ENCODE assay signal across 14 cellular contexts in genomic region chr19:18867751-18868150, GRCh38. TPM values are rescaled to one million over a fixed set of nuclear protein-coding genes. Genes with fewer than 3 reads are reported as not detected.
DNase-seq lines count a peak whose midpoint lies in the region; TF ChIP-seq lines count a peak whose summit lies in the region.
"Had no signal": no experiment of that assay in that cellular context is flagged by ENCODE, and none has a peak within 500 bp of the region (broad histone marks: within the 10 kb centered on the region; RNA-seq: fewer than 3 reads in every experiment).

No MANE protein-coding gene starts in this region.

- H3K27me3 Mint-ChIP-seq in H9 (ENCODE audit: low read depth), result no peaks in the 10 kb centered on the region

- H2BK12ac ChIP-seq in H9 (ENCODE audit: insufficient read length, low read depth, low read length) (no peak overlapping the region), neuronal stem cell (ENCODE audit: low read length) (no peak overlapping the region)

- TF ChIP-seq CTCF in H9 (conservative IDR thresholded peaks at IDR 0.05), result no peak
- TF ChIP-seq CTCF in dorsolateral prefrontal cortex (IDR thresholded peaks at IDR 0.05 in 54 of 56, conservative IDR thresholded peaks at IDR 0.05 in 2 of 56; ENCODE audit: low read depth in 1 of 56, partially characterized antibody in 56 of 56), result no peak

- intact Hi-C loops in dorsolateral prefrontal cortex (cut with DNase I), result loop anchor here (5.0 kb wide), 3 partner anchors 40 to 415 kb away; no protein-coding TSS in a partner anchor

- peaks cover 9 to 47% (median 38%) of the 10 kb centered on the region in 3 experiments for H3K36me3 Mint-ChIP-seq in H9 (ENCODE audit: insufficient read depth in 1 of 3, low read depth in 3 of 3)

- H2BK5ac ChIP-seq in H9 (ENCODE audit: insufficient read length, low read length) (no peak overlapping the region), neuronal stem cell (ENCODE audit: low read length) (no peak overlapping the region)

- H3K36me3 ChIP-seq in SK-N-MC (ENCODE audit: insufficient read depth, low read length), result peaks cover 45% of the 10 kb centered on the region; the same call in 1 of the 2 replicates
- peaks cover 33 to 66% of the 10 kb centered on the region in 2 donors for H3K36me3 ChIP-seq in neuronal stem cell (replicated peaks in 1 of 2; ENCODE audit: control insufficient read depth in 2 of 2, insufficient read depth in 2 of 2, low read length in 2 of 2)

- peak overlapping the region in 2 of 3 experiments; percentile 32 to 39; a peak in 2 of 7 replicates for H3K27ac Mint-ChIP-seq in H9
- H3K27ac Mint-ChIP-seq: CD14-positive monocyte had no signal

- H2BK15ac ChIP-seq in H9 (ENCODE audit: low read depth, low read length), result no peak overlapping the region
- H2BK15ac ChIP-seq in neuronal stem cell (ENCODE audit: low read length), result no peak overlapping the region

- H3K9me3 Mint-ChIP-seq in H9, result no peaks in the 10 kb centered on the region

- no peaks in the 10 kb centered on the region for H4K20me1 ChIP-seq in H9 (ENCODE audit: control insufficient read depth, insufficient read depth, insufficient read length)

- H4K8ac ChIP-seq in H9 (replicated peaks; ENCODE audit: insufficient read length, low read depth, low read length), result no peak overlapping the region
- no peak overlapping the region for H4K8ac ChIP-seq in neuronal stem cell (ENCODE audit: low read depth, low read length)

- no peak overlapping the region for H4K5ac ChIP-seq in H9 (ENCODE audit: insufficient read length, low read depth, low read length)

- H3K27me3 ChIP-seq in H9 (ENCODE audit: insufficient read depth, low read length) (no peaks in the 10 kb centered on the region), dorsolateral prefrontal cortex (peaks cover 0 to 3% (median 0%) of the 10 kb centered on the region in 45 donors), neuronal stem cell (ENCODE audit: control insufficient read depth in 3 of 3, insufficient read depth in 3 of 3, low read depth in 1 of 3, low read length in 3 of 3) (no peaks in the 10 kb centered on the region)
- H3K27me3 ChIP-seq: MG63 had no signal

- H3K79me2 ChIP-seq in H9 (ENCODE audit: insufficient read depth, low read length), result no peaks in the 10 kb centered on the region

- peaks cover 0 to 13% of the 10 kb centered on the region in 2 experiments; a peak in 2 of 4 replicates for H3K4me1 Mint-ChIP-seq in H9

- H3K4me3 Mint-ChIP-seq in H9, result no peak overlapping the region

- H3K23ac ChIP-seq in H9 (ENCODE audit: insufficient read length, low read depth, low read length) (no peak overlapping the region), neuronal stem cell (ENCODE audit: low read depth, low read length, poor library complexity) (peak overlapping the region; percentile 85)

- H4K91ac ChIP-seq in H9 (ENCODE audit: insufficient read length, low read depth, low read length) (no peak overlapping the region), neuronal stem cell (ENCODE audit: low read depth, low read length, poor library complexity) (no peak overlapping the region)

- H3K79me1 ChIP-seq in H9 (ENCODE audit: insufficient read depth, low read depth, low read length, poor library complexity, severe bottlenecking), result no peaks in the 10 kb centered on the region
- peaks cover 4% of the 10 kb centered on the region for H3K79me1 ChIP-seq in neuronal stem cell (ENCODE audit: low read depth, low read length)

- H3K4me2 ChIP-seq in H9 (ENCODE audit: insufficient read depth, insufficient read length, low read length), result no peak overlapping the region
- no peak overlapping the region for H3K4me2 ChIP-seq in neuronal stem cell (ENCODE audit: insufficient read depth, low read length, poor library complexity, severe bottlenecking)

- no peak overlapping the region for H3K56ac ChIP-seq in H9 (ENCODE audit: insufficient read length, low read depth, low read length)

- no peak overlapping the region for H2BK120ac ChIP-seq in H9 (ENCODE audit: low read depth, low read length, poor library complexity, severe bottlenecking)
- H2BK120ac ChIP-seq in neuronal stem cell (ENCODE audit: low read depth, low read length), result no peak overlapping the region

- no peak overlapping the region for H3T11ph ChIP-seq in H9 (ENCODE audit: low read length)

- H3K4me3 ChIP-seq in SK-N-MC (no peak overlapping the region), dorsolateral prefrontal cortex (no peak overlapping the region), neuronal stem cell (ENCODE audit: low read length in 2 of 2) (no peak overlapping the region)
- H3K4me3 ChIP-seq: MG63 had no signal

- no peak for DNase-seq in H9
- no peak for DNase-seq in SK-N-MC (ENCODE audit: low read depth, low spot score)
- DNase-seq in dorsolateral prefrontal cortex, result no peak
- no peak for DNase-seq in neuronal stem cell (ENCODE audit: low spot score)
- DNase-seq in AG08395 (ENCODE audit: low spot score), result no peak
- no peak for DNase-seq in GF-D8 (lab: John Stamatoyannopoulos, UW)
- no peak for DNase-seq in NCI-H2171 (lab: John Stamatoyannopoulos, UW)
- DNase-seq: AML-193, EL, MG63, NCI-H1092, NCI-H2227 treated with DMSO at 0.1 percent for 48 hours, NCI-H524 treated with DMSO at 0.1 percent for 48 hours had no signal

- no peak overlapping the region for H3K18ac ChIP-seq in H9 (ENCODE audit: insufficient read length, low read depth, low read length)
- H3K18ac ChIP-seq in neuronal stem cell (ENCODE audit: low read length), result no peak overlapping the region

- H2BK20ac ChIP-seq in H9 (ENCODE audit: low read depth, low read length, poor library complexity, severe bottlenecking), result no peak overlapping the region

- H2AK5ac ChIP-seq in H9 (ENCODE audit: insufficient read length, low read length) (no peak overlapping the region), neuronal stem cell (ENCODE audit: low read depth, low read length) (no peak overlapping the region)

- no peaks in the 10 kb centered on the region for H3K23me2 ChIP-seq in H9 (ENCODE audit: insufficient read length, low read depth, low read length, poor library complexity, severe bottlenecking)

- H3K14ac ChIP-seq in H9 (ENCODE audit: insufficient read depth, low read length), result no peak overlapping the region
- H3K14ac ChIP-seq in neuronal stem cell (ENCODE audit: low read length), result no peak overlapping the region

- H3K4me1 ChIP-seq in H9 (ENCODE audit: insufficient read depth, low read length), result no peaks in the 10 kb centered on the region
- peaks cover 0 to 3% of the 10 kb centered on the region in 2 donors for H3K4me1 ChIP-seq in neuronal stem cell (ENCODE audit: control insufficient read depth in 2 of 2, insufficient read depth in 1 of 2, low read depth in 1 of 2, low read length in 2 of 2)

- H3K9ac ChIP-seq in H9 (ENCODE audit: extremely low read depth, insufficient read length, low read length), result no peak overlapping the region
- H3K9ac ChIP-seq in SK-N-MC (ENCODE audit: insufficient read length), result no peak overlapping the region
- H3K9ac ChIP-seq in neuronal stem cell (ENCODE audit: low read depth, low read length, poor library complexity), result peak overlapping the region; percentile 60

- H3K27ac ChIP-seq in H9 (ENCODE audit: insufficient read length, low read depth, low read length), result no peak overlapping the region
- H3K27ac ChIP-seq in SK-N-MC, result 0 out of 2 replicates have a peak overlapping the region, but pooled peaks have one; percentile 13
- H3K27ac ChIP-seq in dorsolateral prefrontal cortex, result peak overlapping the region in 39 of 59 donors; percentile 6 to 71 (median 50)
- H3K27ac ChIP-seq in neuronal stem cell (replicated peaks; ENCODE audit: low read length), result no peak overlapping the region

- H3K4ac ChIP-seq in H9 (ENCODE audit: low read depth, low read length) (no peak overlapping the region), neuronal stem cell (ENCODE audit: low read length) (no peak overlapping the region)

- no peak overlapping the region for H2AFZ ChIP-seq in H9 (ENCODE audit: low read length)
- no peak overlapping the region for H2AFZ ChIP-seq in neuronal stem cell (ENCODE audit: low read length)

- WGBS in H9 (ENCODE audit: extremely low coverage, insufficient read length, low lambda C conversion rate), result no CpG with 5 or more reads among the region's 23 CpGs
- no CpG with 5 or more reads among the region's 23 CpGs for WGBS in neuronal stem cell (ENCODE audit: extremely low coverage in 2 of 2, insufficient read length in 2 of 2, insufficient replicate concordance in 1 of 2), 2 donors

- H3K9me3 ChIP-seq in H9 (ENCODE audit: control insufficient read depth, low read depth, low read length) (no peaks in the 10 kb centered on the region), SK-N-MC (ENCODE audit: low read depth, low read length) (no peaks in the 10 kb centered on the region), neuronal stem cell (replicated peaks in 1 of 2; ENCODE audit: control insufficient read depth in 2 of 2, insufficient read depth in 1 of 2, low read depth in 1 of 2, low read length in 2 of 2) (no peaks in the 10 kb centered on the region)
- H3K9me3 ChIP-seq: MG63 had no signal

RNA-seq across cellular contexts. Expression of gene CERS1, which starts 28.2 kb away (rescaled TPM):
- total RNA-seq in H9 (2021) (19.3 and 20.3 TPM in 2 replicates), dorsolateral prefrontal cortex (100 to 1,000 TPM in 106 of 120 experiments, 10 to 100 TPM in 14; 81.6 to 211 (median 120) TPM)
- polyA plus RNA-seq in neuronal stem cell (2013, experiment 1 of 2), result 17.4 TPM
- polyA plus RNA-seq in neuronal stem cell (2013, experiment 2 of 2), result 17.0 TPM
- polyA plus RNA-seq: CD14-positive monocyte had no signal

RNA-seq across cellular contexts. Expression of gene UPF1, which starts 36.0 kb away (rescaled TPM):
- total RNA-seq in H9 (2021), result 83.3 and 85.4 TPM in 2 replicates
- 100 to 1,000 TPM in 4 of 120 experiments, 10 to 100 TPM in 116; 53.7 to 101 (median 75.4) TPM for total RNA-seq in dorsolateral prefrontal cortex
- polyA plus RNA-seq in neuronal stem cell (2013, experiment 1 of 2), result 17.2 TPM
- polyA plus RNA-seq in neuronal stem cell (2013, experiment 2 of 2), result 16.5 TPM

RNA-seq across cellular contexts. Expression of gene COPE, which starts 51.4 kb away (rescaled TPM):
- total RNA-seq in H9 (2021) (185 and 198 TPM in 2 replicates), dorsolateral prefrontal cortex (100 to 1,000 TPM; 108 to 189 (median 147) TPM)
- 152 TPM for polyA plus RNA-seq in neuronal stem cell (2013, experiment 1 of 2)
- 153 TPM for polyA plus RNA-seq in neuronal stem cell (2013, experiment 2 of 2)

RNA-seq across cellular contexts. Expression of gene DDX49, which starts 51.8 kb away (rescaled TPM):
- total RNA-seq in H9 (2021), result 52.3 and 52.4 TPM in 2 replicates
- total RNA-seq in dorsolateral prefrontal cortex, result 10 to 100 TPM; 28.5 to 56.4 (median 38.5) TPM
- 11.8 TPM for polyA plus RNA-seq in neuronal stem cell (2013, experiment 1 of 2)
- 10.4 TPM for polyA plus RNA-seq in neuronal stem cell (2013, experiment 2 of 2)

Comparison
In these comparisons a context has a peak if more than half of its experiments do, and no peak if none do; other contexts are left out.
1. H3K27ac ChIP-seq: peak in SK-N-MC (single experiment) and dorsolateral prefrontal cortex (39 of 59); none in H9 (single experiment) and neuronal stem cell (single experiment).